ENCODE assay signal across 1 cellular context in the genomic region with DNA sequence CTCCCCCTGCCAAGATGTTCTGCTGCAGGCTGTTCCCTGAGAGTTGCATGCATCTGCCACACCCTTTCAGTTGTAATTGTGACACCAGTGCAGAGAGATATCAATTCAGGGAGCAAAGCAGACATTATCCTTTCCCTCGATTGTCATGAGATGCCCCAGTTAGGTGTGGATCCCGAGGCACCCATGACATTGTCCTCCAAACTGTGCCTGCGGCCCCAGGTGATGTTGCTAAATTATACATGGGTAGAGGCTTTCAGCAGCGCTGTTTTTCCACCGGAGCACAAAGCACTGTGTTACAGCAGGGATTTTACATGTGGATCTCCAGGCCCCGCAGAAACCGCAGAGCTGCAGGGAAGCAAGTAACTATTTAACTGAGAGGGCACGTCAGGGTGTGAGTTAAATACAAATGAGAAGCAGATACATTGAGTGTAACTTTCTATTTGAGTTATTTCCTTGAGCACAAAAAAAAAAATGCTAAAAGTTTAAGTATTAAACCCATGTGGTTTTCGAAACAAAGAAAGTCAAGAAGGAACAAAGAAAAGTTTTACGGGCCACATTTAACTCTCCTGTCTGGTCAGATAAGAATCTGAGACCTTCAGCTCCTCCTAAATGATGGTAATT.
TF ChIP-seq lines count a peak whose summit lies in the region.

No MANE protein-coding gene starts in this region.

TF ChIP-seq in GM12878, 131 proteins besides CTCF, POLR2A, EP300 and RAD21 (continued from another document):
- TF ChIP-seq, protein P1, sequence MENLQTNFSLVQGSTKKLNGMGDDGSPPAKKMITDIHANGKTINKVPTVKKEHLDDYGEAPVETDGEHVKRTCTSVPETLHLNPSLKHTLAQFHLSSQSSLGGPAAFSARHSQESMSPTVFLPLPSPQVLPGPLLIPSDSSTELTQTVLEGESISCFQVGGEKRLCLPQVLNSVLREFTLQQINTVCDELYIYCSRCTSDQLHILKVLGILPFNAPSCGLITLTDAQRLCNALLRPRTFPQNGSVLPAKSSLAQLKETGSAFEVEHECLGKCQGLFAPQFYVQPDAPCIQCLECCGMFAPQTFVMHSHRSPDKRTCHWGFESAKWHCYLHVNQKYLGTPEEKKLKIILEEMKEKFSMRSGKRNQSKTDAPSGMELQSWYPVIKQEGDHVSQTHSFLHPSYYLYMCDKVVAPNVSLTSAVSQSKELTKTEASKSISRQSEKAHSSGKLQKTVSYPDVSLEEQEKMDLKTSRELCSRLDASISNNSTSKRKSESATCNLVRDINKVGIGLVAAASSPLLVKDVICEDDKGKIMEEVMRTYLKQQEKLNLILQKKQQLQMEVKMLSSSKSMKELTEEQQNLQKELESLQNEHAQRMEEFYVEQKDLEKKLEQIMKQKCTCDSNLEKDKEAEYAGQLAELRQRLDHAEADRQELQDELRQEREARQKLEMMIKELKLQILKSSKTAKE (IDR thresholded peaks at IDR 0.05; ENCODE audit: low read depth, poor library complexity, severe bottlenecking), result peak; percentile 49
- 0 out of 2 replicates have a peak, but pooled peaks have one; percentile 26 for TF ChIP-seq NFIC (IDR thresholded peaks at IDR 0.05; ENCODE audit: low read depth, low read length)
- no peak for TF ChIP-seq SUPT20H (IDR thresholded peaks at IDR 0.05; ENCODE audit: borderline replicate concordance, control insufficient read depth, low read depth, low read length)
